21 cellular contexts compared by ENCODE assay signal in genomic region chr3:37266809-37267208, GRCh38. TPM values are rescaled to one million over a fixed set of nuclear protein-coding genes. Genes with fewer than 3 reads are reported as not detected.
A peak's percentile ranks its signal among the peaks of the same experiment; 100 is the strongest.
DNase-seq lines count a peak whose midpoint lies in the region; FAIRE-seq and TF ChIP-seq lines count a peak whose summit lies in the region.
"Had no signal": no experiment of that assay in that cellular context is flagged by ENCODE, and none has a peak within 500 bp of the region (broad histone marks: within the 10 kb centered on the region; RNA-seq: fewer than 3 reads in every experiment).

No MANE protein-coding gene starts in this region.

- H2BK5ac ChIP-seq in H1 (ENCODE audit: low read depth, low read length) = no peak overlapping the region

- no peak overlapping the region for H3K23ac ChIP-seq in H1 (ENCODE audit: insufficient read length)

- H2BK15ac ChIP-seq in H1 (ENCODE audit: low read length) = no peak overlapping the region

- no peak overlapping the region for H3K4me3 Mint-ChIP-seq in progenitor cell of endocrine pancreas (ENCODE audit: low read depth)
- H3K4me3 Mint-ChIP-seq: CD14-positive monocyte; CD8-positive, alpha-beta T cell; HFFc6 had no signal

- no peak overlapping the region for H2AFZ ChIP-seq in H1 (ENCODE audit: low read length)
- H2AFZ ChIP-seq: GM23248 had no signal

- peaks cover 4% of the 10 kb centered on the region; the same call in 1 of the 2 replicates for H3K79me1 ChIP-seq in H1 (ENCODE audit: low read depth, low read length)

- H4K91ac ChIP-seq in H1 (replicated peaks; ENCODE audit: insufficient read length, low read length) = no peak overlapping the region

- H2BK20ac ChIP-seq in H1 (ENCODE audit: low read length) = no peak overlapping the region

- no peak overlapping the region for H2AK5ac ChIP-seq in H1 (ENCODE audit: low read depth, low read length)

- FAIRE-seq in H54 (lab: Jason Lieb, UNC) = peak; percentile 30
- FAIRE-seq in H1 (lab: Jason Lieb, UNC) = no peak
- no peak for FAIRE-seq in frontal cortex (lab: Jason Lieb, UNC)
- FAIRE-seq: GM12878, GM19239 had no signal

- no peaks in the 10 kb centered on the region for H3K27me3 ChIP-seq in H1 (replicated peaks in 1 of 4; ENCODE audit: control insufficient read depth in 3 of 4, extremely low read depth in 1 of 4, insufficient read depth in 3 of 4, low read length in 3 of 4)
- H3K27me3 ChIP-seq: BLaER1 had no signal

- CTCF ChIA-PET in H1 (lab: Charles Lee; ENCODE audit: partially characterized antibody) = interaction anchor here (1.2 to 1.4 kb wide), 2 partner anchors 12 to 41 kb away, joined by 3 to 4 read pairs; no protein-coding TSS in a partner anchor

- no peak overlapping the region for H2BK120ac ChIP-seq in H1 (replicated peaks; ENCODE audit: low read depth, low read length)

- no peak for TF ChIP-seq EP300 in H1 (IDR thresholded peaks at IDR 0.05; ENCODE audit: borderline replicate concordance in 1 of 2, low read depth in 2 of 2, low read length in 2 of 2)

- no peak overlapping the region for H3K4me2 ChIP-seq in H1 (ENCODE audit: insufficient read depth in 1 of 2, low read depth in 2 of 2, low read length in 2 of 2)
- H3K4me2 ChIP-seq: BLaER1 had no signal

- 0 out of 2 replicates have a peak overlapping the region, but pooled peaks have one; percentile 22 for H3K27ac ChIP-seq in H1 (ENCODE audit: low read depth, low read length)
- H3K27ac ChIP-seq: BLaER1, GM23248, HL-60 had no signal

- no peaks in the 10 kb centered on the region for H3K27me3 Mint-ChIP-seq in progenitor cell of endocrine pancreas

- peaks cover 0 to 19% of the 10 kb centered on the region in 2 experiments; a peak in 3 of 4 replicates for H3K79me2 ChIP-seq in H1 (ENCODE audit: control insufficient read depth in 1 of 2, insufficient read depth in 2 of 2, low read length in 2 of 2)

- POLR2A ChIA-PET in H1 (lab: Charles Lee; ENCODE audit: partially characterized antibody) = no interaction called here

- H3K4me1 ChIP-seq in H1 (replicated peaks in 1 of 4; ENCODE audit: control insufficient read depth in 3 of 4, insufficient read depth in 4 of 4, low read length in 3 of 4) = peaks cover 0 to 3% (median 2%) of the 10 kb centered on the region in 4 experiments; a peak in 2 of 7 replicates
- H3K4me1 ChIP-seq: BLaER1 had no signal

- peaks cover 0 to 6% (median 0%) of the 10 kb centered on the region in 4 experiments; a peak in 2 of 8 replicates for H3K36me3 ChIP-seq in H1 (ENCODE audit: control insufficient read depth in 2 of 4, insufficient read depth in 4 of 4, low read length in 3 of 4)

- H3K27ac Mint-ChIP-seq in progenitor cell of endocrine pancreas = peak overlapping the region; percentile 39
- H3K27ac Mint-ChIP-seq: CD8-positive, alpha-beta T cell; HFFc6 had no signal

- 91% methylated on average over 4 of the region's 4 CpGs; no CpG with 5 or more reads in 1 of the 2 experiments for WGBS in H1 (ENCODE audit: extremely low coverage in 1 of 2, insufficient coverage in 1 of 2, insufficient read length in 1 of 2, insufficient replicate concordance in 2 of 2, low coverage in 1 of 2, low lambda C conversion rate in 2 of 2, missing lambda C conversion rate in 1 of 2), 2 experiments

- no peak overlapping the region for H4K5ac ChIP-seq in H1 (ENCODE audit: insufficient read length, low read depth, low read length)

- H4K20me1 ChIP-seq in H1 (replicated peaks in 1 of 2; ENCODE audit: control insufficient read depth in 1 of 2, insufficient read depth in 2 of 2, low read length in 2 of 2) = peaks cover 0 to 7% of the 10 kb centered on the region in 2 experiments

- no peaks in the 10 kb centered on the region for H3K23me2 ChIP-seq in H1 (ENCODE audit: low read depth, low read length)

- H2BK12ac ChIP-seq in H1 (ENCODE audit: low read depth, low read length) = no peak overlapping the region

- H3K56ac ChIP-seq in H1 (replicated peaks; ENCODE audit: insufficient read length, low read depth, low read length) = no peak overlapping the region

- no peak overlapping the region for H3K14ac ChIP-seq in H1 (ENCODE audit: insufficient read length)

- no peak for DNase-seq in H54 (ENCODE audit: insufficient read length, low spot score)
- no peak for DNase-seq in H1 (ENCODE audit: low read depth in 1 of 2, low spot score in 2 of 2)
- DNase-seq in progenitor cell of endocrine pancreas (ENCODE audit: low spot score, unreplicated experiment) = no peak
- DNase-seq in epidermal melanocyte (ENCODE audit: insufficient read length, low spot score) = no peak
- no peak for DNase-seq in SKM-1 treated with dmso at 0.1 percent for 144 hours (lab: John Stamatoyannopoulos, UW; ENCODE audit: unreplicated experiment)
- no peak for DNase-seq in activated gamma-delta T cell (lab: John Stamatoyannopoulos, UW)
- no peak for DNase-seq in frontal cortex (ENCODE audit: low spot score in 2 of 2)
- DNase-seq: 8988T; Calu3; CD8-positive, alpha-beta T cell; DMS53; DND-41; EL; GM23248; H7; HFFc6 had no signal

- TF ChIP-seq RAD21 in H1 (IDR thresholded peaks at IDR 0.05 in 1 of 2, conservative IDR thresholded peaks at IDR 0.05 in 1 of 2; ENCODE audit: low read depth in 2 of 2, low read length in 2 of 2) = no peak

- H3K4ac ChIP-seq in H1 (replicated peaks; ENCODE audit: insufficient read length, low read depth, low read length) = no peak overlapping the region

- H3K36me3 Mint-ChIP-seq in progenitor cell of endocrine pancreas (ENCODE audit: insufficient read depth) = no peaks in the 10 kb centered on the region

- H3K4me3 ChIP-seq in H1 (ENCODE audit: extremely low read depth in 1 of 4, insufficient read depth in 2 of 4, low read depth in 3 of 4, low read length in 4 of 4) = no peak overlapping the region
- H3K4me3 ChIP-seq: BLaER1, GM12878, GM23248 had no signal

- peaks cover 2% of the 10 kb centered on the region for H3K4me1 Mint-ChIP-seq in progenitor cell of endocrine pancreas (ENCODE audit: low read depth)

- H3K18ac ChIP-seq in H1 (ENCODE audit: extremely low read depth, low read length) = no peak overlapping the region

- TF ChIP-seq CTCF in H1 (IDR thresholded peaks at IDR 0.05; ENCODE audit: control extremely low read depth in 1 of 3, insufficient read depth in 1 of 3, low read depth in 1 of 3, low read length in 3 of 3) (no peak), progenitor cell of endocrine pancreas (IDR thresholded peaks at IDR 0.05; ENCODE audit: unreplicated experiment) (no peak)

- no peak overlapping the region for H3K9ac ChIP-seq in H1 (replicated peaks in 1 of 4; ENCODE audit: extremely low read depth in 1 of 4, low read depth in 3 of 4, low read length in 3 of 4)
- H3K9ac ChIP-seq: BLaER1, GM23248 had no signal

- no peaks in the 10 kb centered on the region for H3K9me3 ChIP-seq in H1 (ENCODE audit: insufficient read depth in 2 of 2, low read depth in 1 of 2, low read length in 1 of 2)
- H3K9me3 ChIP-seq: BLaER1 had no signal

- H4K8ac ChIP-seq in H1 (ENCODE audit: extremely low read depth, insufficient read depth, low read length) = no peak overlapping the region

- H3K9me3 Mint-ChIP-seq in progenitor cell of endocrine pancreas (ENCODE audit: low read depth) = no peaks in the 10 kb centered on the region
- H3K9me3 Mint-ChIP-seq: CD14-positive monocyte; CD8-positive, alpha-beta T cell; HFFc6 had no signal

- TF ChIP-seq POLR2A in H54 (IDR thresholded peaks at IDR 0.05; ENCODE audit: low read depth, low read length) (no peak), H1 (IDR thresholded peaks at IDR 0.05; ENCODE audit: control extremely low read depth in 1 of 2, low read depth in 2 of 2, low read length in 2 of 2) (no peak)

TF ChIP-seq in H1, 55 proteins besides CTCF, POLR2A, EP300 and RAD21:
- TF ChIP-seq CHD1 (IDR thresholded peaks at IDR 0.05; ENCODE audit: low read depth, low read length) (no peak), SUZ12 (IDR thresholded peaks at IDR 0.05; ENCODE audit: low read length) (no peak), TBP (IDR thresholded peaks at IDR 0.05; ENCODE audit: low read depth, low read length) (no peak), BCL11A (IDR thresholded peaks at IDR 0.05; ENCODE audit: low read depth in 2 of 2, low read length in 2 of 2) (no peak), HDAC2 (IDR thresholded peaks at IDR 0.05; ENCODE audit: borderline replicate concordance in 1 of 2, low read depth in 2 of 2, low read length in 2 of 2) (no peak), KDM5A (IDR thresholded peaks at IDR 0.05; ENCODE audit: low read length) (no peak), CTBP2 (IDR thresholded peaks at IDR 0.05; ENCODE audit: borderline replicate concordance, insufficient read depth, insufficient read length, low read length) (no peak), SP4 (IDR thresholded peaks at IDR 0.05; ENCODE audit: low read length) (no peak), SRF (IDR thresholded peaks at IDR 0.05; ENCODE audit: low read depth, low read length) (no peak), RFX5 (IDR thresholded peaks at IDR 0.05; ENCODE audit: borderline replicate concordance, low read depth, low read length) (no peak), TCF12 (IDR thresholded peaks at IDR 0.05; ENCODE audit: low read depth, low read length) (no peak), SIRT6 (IDR thresholded peaks at IDR 0.05; ENCODE audit: low read length) (no peak), YY1 (IDR thresholded peaks at IDR 0.05; ENCODE audit: low read depth, low read length) (no peak)
- TF ChIP-seq, protein P1, sequence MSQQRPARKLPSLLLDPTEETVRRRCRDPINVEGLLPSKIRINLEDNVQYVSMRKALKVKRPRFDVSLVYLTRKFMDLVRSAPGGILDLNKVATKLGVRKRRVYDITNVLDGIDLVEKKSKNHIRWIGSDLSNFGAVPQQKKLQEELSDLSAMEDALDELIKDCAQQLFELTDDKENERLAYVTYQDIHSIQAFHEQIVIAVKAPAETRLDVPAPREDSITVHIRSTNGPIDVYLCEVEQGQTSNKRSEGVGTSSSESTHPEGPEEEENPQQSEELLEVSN (IDR thresholded peaks at IDR 0.05) = no peak

RNA-seq across cellular contexts. Expression of gene GOLGA4, which starts 23.7 kb away (rescaled TPM):
- 70.4 and 76.5 TPM in 2 replicates for total RNA-seq in H1 (2021; fragmentation: NEBNext Ultra II Directional; extraction: Animal tissue kit (Norgen Biotek cat#: 25700))
- polyA plus RNA-seq in H1 (2011; rRNA removed) = 5.8 and 8.1 TPM in 2 replicates
- 9.5 TPM for polyA plus RNA-seq in H1 (2011; cell fraction: cytosol; rRNA removed)
- polyA plus RNA-seq in H1 (2011; cell fraction: nucleus; rRNA removed) = 35.1 TPM
- polyA plus RNA-seq in H1 (2012, experiment 1 of 2) = 17.4 to 43.1 TPM (median 24.6 TPM) in 4 replicates
- polyA plus RNA-seq in H1 (2012, experiment 2 of 2) = 1.8 TPM
- polyA plus RNA-seq in H1 (2013, experiment 1 of 2) = 69.1 TPM
- polyA plus RNA-seq in H1 (2013, experiment 2 of 2) = 58.4 TPM
- 34.0 and 37.5 TPM in 2 replicates for polyA minus RNA-seq in H1 (2011; rRNA and poly(A)+ RNA removed)
- polyA minus RNA-seq in H1 (2011; cell fraction: cytosol; rRNA and poly(A)+ RNA removed) = 21.0 TPM
- polyA minus RNA-seq in H1 (2011; cell fraction: nucleus; rRNA and poly(A)+ RNA removed) = 157 TPM
- total RNA-seq in progenitor cell of endocrine pancreas = 49.9 and 52.4 TPM in 2 replicates
- 30.2 TPM for total RNA-seq in frontal cortex
